ENCODE assay signal across 26 cellular contexts in genomic region chrX:139198936-139199335, GRCh38.
DNase-seq lines count a peak whose midpoint lies in the region; ATAC-seq, FAIRE-seq and TF ChIP-seq lines count a peak whose summit lies in the region.
"Had no signal": no experiment of that assay in that cellular context is flagged by ENCODE, and none has a peak within 500 bp of the region (broad histone marks: within the 10 kb centered on the region; RNA-seq: fewer than 3 reads in every experiment).

No MANE protein-coding gene starts in this region.

- H3K4me2 ChIP-seq in K562 (ENCODE audit: insufficient read depth, low read length) (no peak overlapping the region), endothelial cell of umbilical vein (ENCODE audit: insufficient read depth, low read length) (no peak overlapping the region), HepG2 (ENCODE audit: low read depth, low read length) (no peak overlapping the region)
- H3K4me2 ChIP-seq: A549; BLaER1 treated with 17β-estradiol and CSF1 and Interleukin-3, amounts not matched to agents 10 nM and 100 nM had no signal

- H4K20me1 ChIP-seq in K562 (replicated peaks; ENCODE audit: control insufficient read depth, insufficient read depth, low read length) (no peaks in the 10 kb centered on the region), endothelial cell of umbilical vein (replicated peaks; ENCODE audit: control insufficient read depth, extremely low read depth, insufficient read depth, low read length) (no peaks in the 10 kb centered on the region), HepG2 (ENCODE audit: insufficient read depth, low read length) (no peaks in the 10 kb centered on the region)

- H3K79me2 ChIP-seq in K562 (ENCODE audit: control insufficient read depth, insufficient read depth, low read length) = peaks cover 6% of the 10 kb centered on the region; the same call in 2 of the 3 replicates
- H3K79me2 ChIP-seq in endothelial cell of umbilical vein (ENCODE audit: control insufficient read depth, insufficient read depth, low read length) = no peaks in the 10 kb centered on the region
- H3K79me2 ChIP-seq in HepG2 (ENCODE audit: insufficient read depth, low read length) = no peaks in the 10 kb centered on the region

- POLR2A ChIA-PET in K562 (lab: Yijun Ruan, JAX) = no interaction called here
- POLR2A ChIA-PET in endothelial cell of umbilical vein (lab: Charles Lee) = no interaction called here
- POLR2A ChIA-PET in HepG2 (lab: Yijun Ruan, JAX) = no interaction called here

- peaks cover 5% of the 10 kb centered on the region for H3K36me3 ChIP-seq in K562 (ENCODE audit: control insufficient read depth, insufficient read depth, low read length)
- no peaks in the 10 kb centered on the region for H3K36me3 ChIP-seq in endothelial cell of umbilical vein (ENCODE audit: control insufficient read depth in 2 of 2, extremely low read depth in 1 of 2, insufficient read depth in 2 of 2, low read length in 2 of 2)
- no peaks in the 10 kb centered on the region for H3K36me3 ChIP-seq in psoas muscle (ENCODE audit: insufficient read depth in 1 of 2, low read depth in 1 of 2)
- no peaks in the 10 kb centered on the region for H3K36me3 ChIP-seq in HepG2 (replicated peaks in 1 of 2; ENCODE audit: control insufficient read depth in 1 of 2, insufficient read depth in 2 of 2, low read length in 2 of 2)
- H3K36me3 ChIP-seq: BLaER1 treated with 17β-estradiol and CSF1 and Interleukin-3, amounts not matched to agents 10 nM and 100 nM had no signal

- H3K9ac ChIP-seq in K562 (ENCODE audit: insufficient read depth in 1 of 2, low read depth in 2 of 2, low read length in 2 of 2) (no peak overlapping the region), endothelial cell of umbilical vein (replicated peaks; ENCODE audit: extremely low read depth, insufficient read depth, low read length) (no peak overlapping the region), HepG2 (ENCODE audit: insufficient read depth, low read depth, low read length) (no peak overlapping the region)
- H3K9ac ChIP-seq: BLaER1 treated with 17β-estradiol and CSF1 and Interleukin-3, amounts not matched to agents 10 nM and 100 nM had no signal

- no peak for DNase-seq in GM18507 (ENCODE audit: extremely low spot score, insufficient read length, low read depth)
- DNase-seq in K562 (ENCODE audit: extremely low read depth in 1 of 4, low spot score in 3 of 4) = no peak
- DNase-seq in endothelial cell of umbilical vein (ENCODE audit: low read depth, low spot score) = no peak
- DNase-seq in psoas muscle = no peak
- DNase-seq in HepG2 (ENCODE audit: low spot score) = no peak
- DNase-seq in ureter (ENCODE audit: low spot score) = no peak
- no peak for DNase-seq in NCI-H2171 treated with DMSO at 0.1 percent for 48 hours (lab: John Stamatoyannopoulos, UW)
- DNase-seq: AML-193; Caco-2; Calu3; CD4-positive, alpha-beta T cell; CD8-positive, alpha-beta T cell; DMS 273 treated with DMSO at 0.1 percent for 48 hours; DMS153; DMS53; DMS79; DND-41; EL; GDM1 had no signal

- TF ChIP-seq RAD21 in K562 (CRISPR knock-in tag; conservative IDR thresholded peaks at IDR 0.05 in 1 of 2, IDR thresholded peaks at IDR 0.05 in 1 of 2) = no peak
- no peak for TF ChIP-seq RAD21 in HepG2 (CRISPR knock-in tag; IDR thresholded peaks at IDR 0.05)

- intact Hi-C loops in K562 (cut with micrococcal nuclease) (no loop called here), endothelial cell of umbilical vein (cut with micrococcal nuclease) (no loop called here), psoas muscle (cut with DNase I) (loop anchor here in 1 of 2 donors (10.0 kb wide), 1 partner anchor 434 kb away; no protein-coding TSS in a partner anchor), HepG2 (cut with micrococcal nuclease; ENCODE audit: unreplicated experiment) (no loop called here)

- FAIRE-seq in GM18507 (lab: Jason Lieb, UNC) (peak; percentile 21), K562 (lab: Jason Lieb, UNC) (no peak), endothelial cell of umbilical vein (lab: Jason Lieb, UNC) (peak; percentile 43), HepG2 (lab: Jason Lieb, UNC) (no peak)
- FAIRE-seq: A549, D721Med, GM12878, GM12892, GM19239 had no signal

- CTCF ChIA-PET in K562 (lab: Yijun Ruan, JAX; ENCODE audit: low intra/inter-chr PET ratio) = no interaction called here
- CTCF ChIA-PET in endothelial cell of umbilical vein (lab: Charles Lee) = no interaction called here
- CTCF ChIA-PET in HepG2 (lab: Yijun Ruan, JAX; ENCODE audit: low intra/inter-chr PET ratio, low total read pairs) = no interaction called here

- in situ Hi-C loops in K562 (cut with MboI) = no loop called here
- in situ Hi-C loops in HepG2 (cut with HindIII; ENCODE audit: extremely low pct_ligation_motif_present, low pct_unique_long_range_greater_than_20kb) = no loop called here

- dilution Hi-C loops in endothelial cell of umbilical vein (cut with MboI; ENCODE audit: extremely low pct_ligation_motif_present, low sequenced_read_pairs) = no loop called here

- no peak for TF ChIP-seq POLR2A in K562 (conservative IDR thresholded peaks at IDR 0.05)
- no peak for TF ChIP-seq POLR2A in endothelial cell of umbilical vein (IDR thresholded peaks at IDR 0.05; ENCODE audit: low read depth, low read length)
- no peak for TF ChIP-seq POLR2A in HepG2 (IDR thresholded peaks at IDR 0.05; ENCODE audit: insufficient read depth in 1 of 2, low read depth in 2 of 2, low read length in 2 of 2)

- H3K4me1 ChIP-seq in K562 (replicated peaks in 1 of 2; ENCODE audit: control insufficient read depth in 2 of 2, insufficient read depth in 2 of 2, low read length in 2 of 2) (peaks cover 20 to 26% of the 10 kb centered on the region in 2 experiments; a peak in 4 of 5 replicates), endothelial cell of umbilical vein (ENCODE audit: control insufficient read depth, extremely low read depth, insufficient read depth, low read length) (no peaks in the 10 kb centered on the region), psoas muscle (peaks cover 9% of the 10 kb centered on the region), HepG2 (ENCODE audit: insufficient read depth, low read length) (no peaks in the 10 kb centered on the region)
- H3K4me1 ChIP-seq: A549; BLaER1 treated with 17β-estradiol and CSF1 and Interleukin-3, amounts not matched to agents 10 nM and 100 nM had no signal

- no peak for TF ChIP-seq EP300 in K562 (IDR thresholded peaks at IDR 0.05; ENCODE audit: low read length)
- no peak for TF ChIP-seq EP300 in HepG2 (IDR thresholded peaks at IDR 0.05; ENCODE audit: low read depth in 2 of 2, low read length in 2 of 2)
- no peak for TF ChIP-seq EP300 in HepG2 (CRISPR knock-in tag; IDR thresholded peaks at IDR 0.05; ENCODE audit: borderline replicate concordance)

- H3K4me3 ChIP-seq in K562 (no peak overlapping the region), endothelial cell of umbilical vein (replicated peaks in 1 of 3; ENCODE audit: insufficient read depth in 1 of 3, low read depth in 1 of 3, low read length in 3 of 3) (no peak overlapping the region), psoas muscle (no peak overlapping the region), HepG2 (replicated peaks in 1 of 3; ENCODE audit: insufficient read depth in 1 of 3, low read depth in 2 of 3, low read length in 3 of 3) (no peak overlapping the region)
- H3K4me3 ChIP-seq: A549; BLaER1 treated with 17β-estradiol and CSF1 and Interleukin-3, amounts not matched to agents 10 nM and 100 nM; GM12878 had no signal

- no peak for TF ChIP-seq CTCF in K562 (IDR thresholded peaks at IDR 0.05 in 2 of 3, conservative IDR thresholded peaks at IDR 0.05 in 1 of 3; ENCODE audit: insufficient read depth in 2 of 3, low read depth in 1 of 3, low read length in 3 of 3)
- TF ChIP-seq CTCF in endothelial cell of umbilical vein (IDR thresholded peaks at IDR 0.05; ENCODE audit: extremely low read depth in 1 of 2, insufficient read depth in 1 of 2, low read depth in 1 of 2, low read length in 2 of 2) = no peak
- no peak for TF ChIP-seq CTCF in psoas muscle (IDR thresholded peaks at IDR 0.05)
- no peak for TF ChIP-seq CTCF in HepG2 (CRISPR knock-in tag; IDR thresholded peaks at IDR 0.05)

- H2AFZ ChIP-seq in K562 (ENCODE audit: low read depth, low read length) (no peak overlapping the region), endothelial cell of umbilical vein (ENCODE audit: low read depth, low read length) (no peak overlapping the region), HepG2 (ENCODE audit: low read length) (no peak overlapping the region)

- no peak overlapping the region for H3K27ac ChIP-seq in K562 (ENCODE audit: extremely low read depth, low read depth, low read length)
- no peak overlapping the region for H3K27ac ChIP-seq in endothelial cell of umbilical vein (ENCODE audit: insufficient read depth, low read depth, low read length)
- H3K27ac ChIP-seq in psoas muscle = peak overlapping the region; percentile 73
- H3K27ac ChIP-seq in HepG2 (ENCODE audit: extremely low read length, insufficient read depth, low read length) = no peak overlapping the region
- H3K27ac ChIP-seq: A549; BLaER1 treated with 17β-estradiol and CSF1 and Interleukin-3, amounts not matched to agents 10 nM and 100 nM had no signal

- H3K27me3 ChIP-seq in K562 (ENCODE audit: control insufficient read depth in 2 of 2, insufficient read depth in 2 of 2, low read length in 2 of 2) (no peaks in the 10 kb centered on the region), endothelial cell of umbilical vein (ENCODE audit: control insufficient read depth in 2 of 2, insufficient read depth in 2 of 2, low read length in 2 of 2) (peaks cover 7 to 9% of the 10 kb centered on the region in 2 experiments), psoas muscle (ENCODE audit: insufficient read depth in 3 of 3, low read length in 2 of 3) (peaks cover 0 to 20% (median 0%) of the 10 kb centered on the region in 3 donors), HepG2 (ENCODE audit: control insufficient read depth in 1 of 2, insufficient read depth in 2 of 2, low read length in 2 of 2) (no peaks in the 10 kb centered on the region; a peak in 1 of 5 replicates)

- BruUV-seq in K562 (replicated peaks; lab: Mats Ljungman, UMichigan) (no TSS peak), endothelial cell of umbilical vein (replicated peaks; lab: Mats Ljungman, UMichigan) (no TSS peak), HepG2 (replicated peaks; lab: Mats Ljungman, UMichigan) (no TSS peak)

- H3K9me3 ChIP-seq in K562 (replicated peaks; ENCODE audit: control insufficient read depth, insufficient read depth, low read depth, low read length) (no peaks in the 10 kb centered on the region), endothelial cell of umbilical vein (replicated peaks; ENCODE audit: control insufficient read depth, insufficient read depth, low read length) (no peaks in the 10 kb centered on the region), psoas muscle (no peaks in the 10 kb centered on the region), HepG2 (ENCODE audit: low read length) (no peaks in the 10 kb centered on the region)
- H3K9me3 ChIP-seq: A549, Caco-2 had no signal

- H3K9me1 ChIP-seq in K562 (ENCODE audit: control insufficient read depth, insufficient read depth, low read length) = no peaks in the 10 kb centered on the region
- no peaks in the 10 kb centered on the region for H3K9me1 ChIP-seq in endothelial cell of umbilical vein (replicated peaks; ENCODE audit: control insufficient read depth, extremely low read depth, insufficient read depth, low read length)

- ATAC-seq in K562 (no peak), psoas muscle (no peak), HepG2 (no peak), GM21528 (IDR thresholded peaks at IDR 0.05; ENCODE audit: low FRiP score, unreplicated experiment) (no peak)
- ATAC-seq: A549; CD8-positive, alpha-beta T cell; GM12878 had no signal

TF ChIP-seq in HepG2, 621 proteins besides CTCF, POLR2A, EP300 and RAD21 (continues in another document):
- TF ChIP-seq MZF1 (CRISPR knock-in tag; IDR thresholded peaks at IDR 0.05; ENCODE audit: borderline replicate concordance) = no peak
